ENCODE assay signal across 8 cellular contexts in the genomic region with DNA sequence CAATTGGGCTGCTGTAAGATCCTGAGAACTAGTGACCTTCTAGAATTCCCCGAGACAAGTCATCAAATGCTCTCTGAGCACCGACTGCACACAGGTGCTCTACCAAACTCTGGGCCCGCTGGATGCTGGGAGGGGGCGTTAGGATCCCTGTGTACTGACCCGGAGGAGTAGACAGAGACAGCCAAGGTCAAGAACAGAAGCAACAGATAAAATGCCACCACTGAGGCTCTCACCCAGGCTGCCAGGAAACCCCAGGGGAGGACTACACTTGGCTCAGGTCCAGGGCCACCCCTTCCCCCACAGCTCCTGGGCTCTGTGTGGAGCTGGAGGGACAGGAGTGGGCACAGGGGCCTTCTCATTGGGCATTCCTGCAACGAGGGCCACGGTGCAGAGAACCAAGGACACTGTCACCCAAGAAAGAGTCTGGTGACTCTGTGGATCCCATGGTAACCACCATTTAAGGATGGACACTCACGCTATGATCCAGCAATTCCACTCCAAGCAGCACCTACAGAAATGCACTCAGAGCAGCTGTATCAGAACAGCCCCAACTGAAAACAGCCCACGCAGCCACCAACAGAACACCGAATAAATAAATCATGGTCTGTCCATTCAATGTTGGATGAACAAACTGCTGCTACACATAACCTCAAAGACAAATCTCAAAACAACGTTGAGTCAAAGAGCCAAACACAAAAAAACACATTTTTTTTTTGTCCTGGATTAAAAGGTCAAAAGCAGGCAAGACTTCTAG. TPM values are rescaled to one million over a fixed set of nuclear protein-coding genes. Genes with fewer than 3 reads are reported as not detected.
DNase-seq lines count a peak whose midpoint lies in the region; ATAC-seq and TF ChIP-seq lines count a peak whose summit lies in the region.

No MANE protein-coding gene starts in this region.

- H3K9ac ChIP-seq in BLaER1 treated with 17β-estradiol and CSF1 and Interleukin-3, amounts not matched to agents 10 nM and 100 nM = peak overlapping the region in 9 of 11 experiments; percentile 36 to 79 (median 77); a peak in 14 of 22 replicates
- H3K9ac ChIP-seq in OCI-LY1 (ENCODE audit: low read length) = peak overlapping the region; percentile 92

- H3K27ac Mint-ChIP-seq in immature natural killer cell = peak overlapping the region; percentile 90 to 98 (median 97)

- H3K27ac ChIP-seq in BLaER1 treated with 17β-estradiol and CSF1 and Interleukin-3, amounts not matched to agents 10 nM and 100 nM = peak overlapping the region in 9 of 11 experiments; percentile 3 to 91 (median 88); a peak in 15 of 22 replicates
- peak overlapping the region; percentile 100 for H3K27ac ChIP-seq in OCI-LY1 (ENCODE audit: low read depth, low read length, poor library complexity, severe bottlenecking)

- TF ChIP-seq CTCF in OCI-LY1 (IDR thresholded peaks at IDR 0.05; ENCODE audit: low read length) = no peak

- no peaks in the 10 kb centered on the region for H3K9me3 Mint-ChIP-seq in immature natural killer cell

- no peaks in the 10 kb centered on the region for H3K27me3 ChIP-seq in BLaER1 treated with 17β-estradiol and CSF1 and Interleukin-3, amounts not matched to agents 10 nM and 100 nM
- no peaks in the 10 kb centered on the region for H3K27me3 ChIP-seq in OCI-LY1 (ENCODE audit: insufficient read depth, low read length)

- peaks cover 9 to 35% (median 24%) of the 10 kb centered on the region in 3 donors for H3K27me3 Mint-ChIP-seq in immature natural killer cell (ENCODE audit: low read depth in 3 of 3)

- peaks cover 75 to 83% of the 10 kb centered on the region in 2 donors for H3K4me1 Mint-ChIP-seq in immature natural killer cell

- H3K9me2 ChIP-seq in OCI-LY1 (ENCODE audit: low read depth, low read length) = no peaks in the 10 kb centered on the region

- peaks cover 82 to 100% (median 97%) of the 10 kb centered on the region in 11 experiments for H4K20me1 ChIP-seq in BLaER1 treated with 17β-estradiol and CSF1 and Interleukin-3, amounts not matched to agents 10 nM and 100 nM
- H4K20me1 ChIP-seq in OCI-LY1 (ENCODE audit: insufficient read depth, low read length) = no peaks in the 10 kb centered on the region

- H3K4me3 ChIP-seq in BLaER1 treated with 17β-estradiol and CSF1 and Interleukin-3, amounts not matched to agents 10 nM and 100 nM = peak overlapping the region in 8 of 10 experiments; percentile 19 to 61 (median 43); a peak in 13 of 20 replicates
- peak overlapping the region; percentile 72 for H3K4me3 ChIP-seq in OCI-LY1 (ENCODE audit: low read depth, low read length, poor library complexity, severe bottlenecking)

- H3K36me3 Mint-ChIP-seq in immature natural killer cell = no peaks in the 10 kb centered on the region

- H2AFZ ChIP-seq in OCI-LY1 (ENCODE audit: low read length) = no peak overlapping the region

- H3K4me2 ChIP-seq in BLaER1 treated with 17β-estradiol and CSF1 and Interleukin-3, amounts not matched to agents 10 nM and 100 nM = peak overlapping the region; percentile 94 to 100 (median 99)
- H3K4me2 ChIP-seq in OCI-LY1 (ENCODE audit: low read length) = peak overlapping the region; percentile 72

- ATAC-seq in GM21390 (IDR thresholded peaks at IDR 0.05; ENCODE audit: unreplicated experiment) (peak; percentile 7), HG03025 (IDR thresholded peaks at IDR 0.05; ENCODE audit: low FRiP score, unreplicated experiment) (no peak)

- no peak for DNase-seq in immature natural killer cell
- no peak for DNase-seq in NCI-H510A (lab: John Stamatoyannopoulos, UW)
- DNase-seq in DMS153 (lab: John Stamatoyannopoulos, UW) = no peak
- DNase-seq in globus pallidus (ENCODE audit: low spot score) = no peak

- no peaks in the 10 kb centered on the region; the same call in 1 of the 2 replicates for H3F3A ChIP-seq in OCI-LY1 (ENCODE audit: insufficient read depth, low read length)

- peak overlapping the region; percentile 76 to 85 (median 81) for H3K4me3 Mint-ChIP-seq in immature natural killer cell

- no peaks in the 10 kb centered on the region for H3K9me3 ChIP-seq in BLaER1 treated with 17β-estradiol and CSF1 and Interleukin-3, amounts not matched to agents 10 nM and 100 nM (replicated peaks in 1 of 11)
- no peaks in the 10 kb centered on the region for H3K9me3 ChIP-seq in OCI-LY1 (ENCODE audit: low read length)

- peaks cover 0 to 9% (median 0%) of the 10 kb centered on the region in 11 experiments; a peak in 2 of 22 replicates for H3K36me3 ChIP-seq in BLaER1 treated with 17β-estradiol and CSF1 and Interleukin-3, amounts not matched to agents 10 nM and 100 nM
- no peaks in the 10 kb centered on the region for H3K36me3 ChIP-seq in OCI-LY1 (ENCODE audit: insufficient read depth, low read length)

- H3K79me2 ChIP-seq in OCI-LY1 (ENCODE audit: insufficient read depth, low read length) = peaks cover 27% of the 10 kb centered on the region

- H3K4me1 ChIP-seq in BLaER1 treated with 17β-estradiol and CSF1 and Interleukin-3, amounts not matched to agents 10 nM and 100 nM = peaks cover 87 to 100% (median 100%) of the 10 kb centered on the region in 10 experiments
- H3K4me1 ChIP-seq in OCI-LY1 (ENCODE audit: insufficient read depth, low read length, severe bottlenecking) = peaks cover 99% of the 10 kb centered on the region

RNA-seq across cellular contexts. Expression of a gene that starts 16.8 kb away (rescaled TPM):
- polyA plus RNA-seq in immature natural killer cell = 10 to 100 TPM; 14.9 to 21.8 (median 20.1) TPM

RNA-seq across cellular contexts. Expression of a gene that starts 39.0 kb away (rescaled TPM):
- polyA plus RNA-seq in immature natural killer cell = 1 to 10 TPM; 1.2 to 5.3 (median 2.0) TPM

RNA-seq across cellular contexts. Expression of a gene that starts 46.8 kb away (rescaled TPM):
- polyA plus RNA-seq in immature natural killer cell = 10 to 100 TPM in 1 of 3 donors, 1 to 10 TPM in 2; 1.6 to 19.9 (median 3.4) TPM
